ENCODE assay signal across 9 cellular contexts in the genomic region with DNA sequence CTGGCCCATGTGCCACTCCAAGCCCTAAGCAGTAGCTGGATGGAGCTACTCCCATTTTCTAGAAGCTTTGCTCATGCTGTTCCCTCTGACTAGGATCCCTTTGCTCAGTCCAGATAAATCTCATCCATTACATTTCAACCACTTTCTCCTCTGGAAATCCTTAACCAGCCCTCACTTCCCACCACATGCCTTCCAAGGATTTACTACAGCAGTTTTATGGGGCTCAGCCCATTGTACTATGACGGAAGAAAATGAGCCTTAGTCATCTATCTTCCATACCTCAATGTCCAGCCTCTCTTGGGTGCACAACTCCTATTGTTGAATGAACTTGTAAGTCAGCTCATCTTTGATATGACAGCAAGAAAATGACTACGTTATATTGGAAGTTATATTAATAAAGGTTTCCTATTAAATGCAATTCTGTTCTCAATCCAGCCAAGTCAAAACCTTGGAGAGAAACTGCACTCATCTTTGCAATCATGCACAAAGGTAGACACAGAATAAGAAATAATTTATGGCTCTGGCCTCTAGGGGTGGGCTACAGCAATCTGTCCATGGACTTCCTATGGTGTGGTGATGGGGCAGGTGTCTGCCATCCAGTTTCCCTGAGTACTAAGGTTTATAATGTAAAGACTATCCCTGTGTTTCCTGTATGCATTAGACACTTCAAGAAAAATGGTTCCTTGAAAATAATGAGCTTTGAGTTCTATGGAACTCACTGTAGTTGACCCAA. TPM values are rescaled to one million over a fixed set of nuclear protein-coding genes. Genes with fewer than 3 reads are reported as not detected.
A peak's percentile ranks its signal among the peaks of the same experiment; 100 is the strongest.
DNase-seq lines count a peak whose midpoint lies in the region; TF ChIP-seq lines count a peak whose summit lies in the region.
"Had no signal": no experiment of that assay in that cellular context is flagged by ENCODE, and none has a peak within 500 bp of the region (broad histone marks: within the 10 kb centered on the region; RNA-seq: fewer than 3 reads in every experiment).

No MANE protein-coding gene starts in this region.

- H3K18ac ChIP-seq in trophoblast cell (ENCODE audit: low read length) = no peak overlapping the region

- H3K14ac ChIP-seq in trophoblast cell (ENCODE audit: low read length) = no peak overlapping the region

- TF ChIP-seq CTCF in BE2C (IDR thresholded peaks at IDR 0.05; ENCODE audit: low read depth, low read length) (peak; percentile 47), GM13976 (IDR thresholded peaks at IDR 0.05; ENCODE audit: borderline replicate concordance, control extremely low read depth, extremely low read depth, insufficient read depth, missing control alignments) (no peak), OCI-LY3 (IDR thresholded peaks at IDR 0.05; ENCODE audit: low read depth, low read length) (peak; percentile 26; the same call in 1 of the 2 replicates), glutamatergic neuron (IDR thresholded peaks at IDR 0.05; ENCODE audit: partially characterized antibody, unreplicated experiment) (peak; percentile 47)

- H3K27me3 ChIP-seq in BE2C (no peaks in the 10 kb centered on the region), OCI-LY3 (ENCODE audit: low read depth, low read length) (no peaks in the 10 kb centered on the region), trophoblast cell (ENCODE audit: insufficient read depth, low read length) (no peaks in the 10 kb centered on the region)

- no peak overlapping the region for H2BK5ac ChIP-seq in trophoblast cell (ENCODE audit: low read depth, low read length, poor library complexity)

- H2BK120ac ChIP-seq in trophoblast cell (ENCODE audit: insufficient read depth, low read length, poor library complexity) = no peak overlapping the region

- DNase-seq in BE2C (peak; percentile 10), GM13976 (ENCODE audit: low spot score) (peak; percentile 20), glutamatergic neuron (peak; percentile 16), AG20443 (ENCODE audit: low spot score) (no peak), trophoblast cell (no peak), NOMO-1 treated with dmso at 0.1 percent for 144 hours (lab: John Stamatoyannopoulos, UW; ENCODE audit: unreplicated experiment) (no peak)
- no peak for DNase-seq in activated naive CD4-positive, alpha-beta T cell treated with anti-CD3 and anti-CD28 coated beads, Interleukin-2, amount 50 U/mL, for 16 hours

- H2AFZ ChIP-seq in OCI-LY3 (ENCODE audit: low read depth, low read length) (no peak overlapping the region), trophoblast cell (ENCODE audit: insufficient read depth, low read length, poor library complexity) (no peak overlapping the region)

- H3K36me3 Mint-ChIP-seq in glutamatergic neuron (ENCODE audit: unreplicated experiment) = no peaks in the 10 kb centered on the region

- no peak overlapping the region for H4K12ac ChIP-seq in trophoblast cell (ENCODE audit: low read depth, low read length)

- H3K4me1 Mint-ChIP-seq in glutamatergic neuron (ENCODE audit: low read depth, unreplicated experiment) = peaks cover 21% of the 10 kb centered on the region

- H3K4me3 Mint-ChIP-seq in glutamatergic neuron (ENCODE audit: unreplicated experiment) = peak overlapping the region; percentile 40
- H3K4me3 Mint-ChIP-seq: activated T-helper 1 cell treated with anti-CD3 and anti-CD28 coated beads, Interleukin-12 subunit alpha, Interleukin-12 subunit beta, Interleukin-2, Interleukin-4 antibody, amounts not matched to agents 30 ng/mL and 10 ng/mL and 1 ng/mL, durations not matched to agents 14 hours and 24 hours and 36 hours had no signal

- H4K8ac ChIP-seq in trophoblast cell (ENCODE audit: low read depth, low read length) = no peak overlapping the region

- H3K9ac ChIP-seq in OCI-LY3 (ENCODE audit: low read length) (no peak overlapping the region), trophoblast cell (ENCODE audit: low read length) (no peak overlapping the region)

- H2AK5ac ChIP-seq in trophoblast cell (ENCODE audit: low read length) = no peak overlapping the region

- no peak overlapping the region for H3K27ac Mint-ChIP-seq in glutamatergic neuron (ENCODE audit: unreplicated experiment)
- H3K27ac Mint-ChIP-seq: activated T-helper 1 cell treated with anti-CD3 and anti-CD28 coated beads, Interleukin-12 subunit alpha, Interleukin-12 subunit beta, Interleukin-2, Interleukin-4 antibody, amounts not matched to agents 30 ng/mL and 10 ng/mL and 1 ng/mL, durations not matched to agents 14 hours and 24 hours and 36 hours had no signal

- peaks cover 9% of the 10 kb centered on the region for H3K79me1 ChIP-seq in trophoblast cell (ENCODE audit: low read length)

- H3K79me2 ChIP-seq in OCI-LY3 (ENCODE audit: low read length) = peaks cover 2% of the 10 kb centered on the region; the same call in 1 of the 2 replicates
- peaks cover 8% of the 10 kb centered on the region for H3K79me2 ChIP-seq in trophoblast cell (ENCODE audit: control insufficient read depth, insufficient read depth, low read length, poor library complexity)

- no CpG with 5 or more reads among the region's 2 CpGs for WGBS in trophoblast cell (ENCODE audit: extremely low coverage, insufficient coverage, insufficient read length)

- no peak overlapping the region for H3K4ac ChIP-seq in trophoblast cell (ENCODE audit: low read depth, low read length)

- no peak overlapping the region for H4K91ac ChIP-seq in trophoblast cell (ENCODE audit: low read depth, low read length)

- no peak overlapping the region for H3K23ac ChIP-seq in trophoblast cell (ENCODE audit: low read length)

- peaks cover 7% of the 10 kb centered on the region for H3K27me3 Mint-ChIP-seq in glutamatergic neuron (ENCODE audit: unreplicated experiment)

- H3K4me2 ChIP-seq in OCI-LY3 (ENCODE audit: low read length) (no peak overlapping the region), trophoblast cell (ENCODE audit: low read length) (no peak overlapping the region)

- H4K20me1 ChIP-seq in OCI-LY3 (ENCODE audit: insufficient read depth, low read length) = peaks cover 10% of the 10 kb centered on the region; the same call in 1 of the 2 replicates

- H3K4me3 ChIP-seq in BE2C (ENCODE audit: low read depth, low read length) (no peak overlapping the region), OCI-LY3 (ENCODE audit: low read length) (no peak overlapping the region), trophoblast cell (ENCODE audit: low read depth, low read length) (no peak overlapping the region)

- peaks cover 9% of the 10 kb centered on the region for H3K9me3 Mint-ChIP-seq in glutamatergic neuron (ENCODE audit: unreplicated experiment)
- H3K9me3 Mint-ChIP-seq: activated T-helper 1 cell treated with anti-CD3 and anti-CD28 coated beads, Interleukin-12 subunit alpha, Interleukin-12 subunit beta, Interleukin-2, Interleukin-4 antibody, amounts not matched to agents 30 ng/mL and 10 ng/mL and 1 ng/mL, durations not matched to agents 14 hours and 24 hours and 36 hours had no signal

- no peaks in the 10 kb centered on the region for H3K36me3 ChIP-seq in BE2C
- no peaks in the 10 kb centered on the region for H3K36me3 ChIP-seq in OCI-LY3 (replicated peaks; ENCODE audit: low read depth, low read length)
- no peaks in the 10 kb centered on the region for H3K36me3 ChIP-seq in trophoblast cell (ENCODE audit: control insufficient read depth in 1 of 2, insufficient read depth in 2 of 2, low read length in 2 of 2)

- H3K4me1 ChIP-seq in BE2C = no peaks in the 10 kb centered on the region
- peaks cover 37% of the 10 kb centered on the region for H3K4me1 ChIP-seq in OCI-LY3 (ENCODE audit: low read length)
- H3K4me1 ChIP-seq in trophoblast cell (ENCODE audit: control insufficient read depth in 1 of 2, insufficient read depth in 2 of 2, low read length in 2 of 2) = peaks cover 6 to 23% of the 10 kb centered on the region in 2 experiments

- in situ Hi-C loops in GM13976 (cut with MboI; ENCODE audit: low sequenced_read_pairs, unreplicated experiment) = no loop called here

- H3K9me3 ChIP-seq in BE2C (no peaks in the 10 kb centered on the region), OCI-LY3 (ENCODE audit: insufficient read depth, low read length) (no peaks in the 10 kb centered on the region), trophoblast cell (ENCODE audit: insufficient read depth, low read depth, low read length) (no peaks in the 10 kb centered on the region)

- H3K27ac ChIP-seq in OCI-LY3 (ENCODE audit: low read length) (no peak overlapping the region), trophoblast cell (ENCODE audit: low read depth, low read length) (no peak overlapping the region)

- H2BK12ac ChIP-seq in trophoblast cell (ENCODE audit: low read length) = no peak overlapping the region

RNA-seq across cellular contexts. Expression of a gene that starts 3.4 kb away (rescaled TPM):
- 4.9 TPM for polyA plus RNA-seq in BE2C (2012; ENCODE audit: insufficient read depth, insufficient read length, low read depth)
- total RNA-seq in glutamatergic neuron (ENCODE audit: unreplicated experiment) = 16.5 TPM
- polyA plus RNA-seq in trophoblast cell (2013) = 7.4 and 7.8 TPM in 2 replicates

Comparison
In these comparisons a context has a peak if more than half of its experiments do, and no peak if none do; other contexts are left out.
1. DNase-seq: peak in BE2C (single experiment), GM13976 (single experiment) and glutamatergic neuron (single experiment); none in AG20443 (single experiment), trophoblast cell (0 of 2), NOMO-1 treated with dmso at 0.1 percent for 144 hours (single experiment) and activated naive CD4-positive, alpha-beta T cell treated with anti-CD3 and anti-CD28 coated beads, Interleukin-2, amount 50 U/mL, for 16 hours (single experiment).